In genomic region chr19:49117677-49118564, GRCh38 we compare ENCODE assay signal across 1 cellular context.
TF ChIP-seq lines count a peak whose summit lies in the region.

No MANE protein-coding gene starts in this region.

TF ChIP-seq in GM23338, 12 proteins besides CTCF, POLR2A, EP300 and RAD21 (continued from another document):
- no peak for TF ChIP-seq ZNF462 (CRISPR knock-in tag; IDR thresholded peaks at IDR 0.05)
- TF ChIP-seq NANOG (IDR thresholded peaks at IDR 0.05; ENCODE audit: borderline replicate concordance) = no peak
- TF ChIP-seq EZH2 (IDR thresholded peaks at IDR 0.05; ENCODE audit: low read depth, unreplicated experiment) = no peak
- no peak for TF ChIP-seq EZH2phosphoT487 (IDR thresholded peaks at IDR 0.05; ENCODE audit: unreplicated experiment)
- no peak for TF ChIP-seq JUNB (IDR thresholded peaks at IDR 0.05; ENCODE audit: unreplicated experiment)
- TF ChIP-seq ETS1 (IDR thresholded peaks at IDR 0.05) = no peak
